In the genomic region with DNA sequence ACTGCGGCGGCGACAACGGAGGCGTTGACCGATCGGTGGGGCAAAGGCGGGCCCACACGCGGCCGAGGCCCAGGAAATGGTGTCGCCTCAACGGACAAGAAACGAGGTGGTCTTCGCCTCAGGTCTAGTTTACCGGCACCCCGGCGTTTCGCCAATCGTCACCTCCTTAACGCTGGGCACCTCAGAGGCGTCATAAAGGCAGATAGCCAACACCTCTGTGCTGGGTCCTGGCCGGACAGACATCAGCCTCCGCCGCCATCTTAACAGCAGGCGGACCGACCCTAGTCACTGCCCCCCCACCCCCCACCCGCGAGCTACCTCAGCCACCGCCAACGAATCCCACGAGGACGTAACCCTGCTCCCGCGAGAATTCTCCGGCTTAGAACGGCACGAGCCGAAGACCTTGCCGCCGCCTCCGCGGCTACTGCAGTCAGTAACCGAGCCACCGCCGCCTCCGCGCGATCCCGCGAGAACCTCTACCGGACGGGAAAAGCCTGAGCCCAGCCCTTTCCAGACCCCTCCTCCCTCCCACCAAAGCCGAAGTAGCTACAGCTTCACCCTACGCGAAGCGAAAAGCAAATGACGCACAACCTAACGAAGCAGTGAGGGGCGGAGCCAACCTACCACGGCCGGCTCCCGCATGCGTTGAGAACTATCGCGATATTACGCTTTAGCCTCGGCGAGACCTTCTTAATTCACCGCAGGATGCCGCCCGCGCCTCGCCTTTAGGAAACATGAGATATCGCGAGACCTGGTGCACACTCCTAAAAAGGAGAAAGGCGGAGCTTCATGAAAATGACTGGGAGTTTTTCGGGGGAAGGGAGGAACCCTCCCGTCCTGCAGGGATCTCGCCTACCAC, we compare ENCODE assay signal across 8 cellular contexts. TPM values are rescaled to one million over a fixed set of nuclear protein-coding genes. Genes with fewer than 3 reads are reported as not detected.
DNase-seq lines count a peak whose midpoint lies in the region; ATAC-seq lines count a peak whose summit lies in the region.

No MANE protein-coding gene starts in this region.

- no peaks in the 10 kb centered on the region for H3K9me3 Mint-ChIP-seq in activated CD4-positive, alpha-beta T cell treated with anti-CD3 and anti-CD28 coated beads, Interleukin-2, amount 10 ng/mL, durations not matched to agents 7 days and 5 days

- peak overlapping the region; percentile 70 for H3K4me3 ChIP-seq in BLaER1

- H3K27me3 Mint-ChIP-seq in activated CD4-positive, alpha-beta T cell treated with anti-CD3 and anti-CD28 coated beads, Interleukin-2, amount 10 ng/mL, durations not matched to agents 7 days and 5 days: no peaks in the 10 kb centered on the region

- peak; percentile 96 for DNase-seq in NCI-H526 treated with DMSO at 0.1 percent for 48 hours (lab: John Stamatoyannopoulos, UW)
- peak; percentile 93 for DNase-seq in activated CD4-positive, alpha-beta T cell treated with anti-CD3 and anti-CD28 coated beads, Interleukin-2, amount 10 ng/mL, durations not matched to agents 7 days and 5 days
- DNase-seq in cortex of kidney (lab: John Stamatoyannopoulos, UW): peak; percentile 7
- peak; percentile 92 to 95 for DNase-seq in left colon
- DNase-seq in stimulated activated CD4-positive, alpha-beta T cell treated with anti-CD3 and anti-CD28 coated beads, Interleukin-1b, Interleukin-23, amount 100 ng/mL, for 4 hours (ENCODE audit: low read depth in 2 of 2): peak; percentile 72 to 82

- H3K27me3 ChIP-seq in BLaER1: peaks cover 8% of the 10 kb centered on the region; the same call in 1 of the 2 replicates

- H3K27ac ChIP-seq in BLaER1: peak overlapping the region; percentile 96

- POLR2A ChIA-PET in activated CD4-positive, alpha-beta T cell treated with anti-CD3 and anti-CD28 coated beads, Interleukin-2, amount 10 ng/mL, durations not matched to agents 7 days and 5 days (lab: Charles Lee): interaction anchor here (0.6 to 2.5 kb wide), 6 partner anchors 31 to 296 kb away, joined by 3 to 19 read pairs (median 3); a partner anchor contains a TSS

- H3K9me3 ChIP-seq in BLaER1: peaks cover 14% of the 10 kb centered on the region; the same call in 1 of the 2 replicates

- H3K4me3 Mint-ChIP-seq in activated CD4-positive, alpha-beta T cell treated with anti-CD3 and anti-CD28 coated beads, Interleukin-2, amount 10 ng/mL, durations not matched to agents 7 days and 5 days: peak overlapping the region; percentile 78

- peak overlapping the region; percentile 92 for H3K9ac ChIP-seq in BLaER1

- H4K20me1 ChIP-seq in BLaER1: peaks cover 43% of the 10 kb centered on the region

- CTCF ChIA-PET in activated CD4-positive, alpha-beta T cell treated with anti-CD3 and anti-CD28 coated beads, Interleukin-2, amount 10 ng/mL, durations not matched to agents 7 days and 5 days (lab: Charles Lee): interaction anchor here (0.9 to 1.5 kb wide), 7 partner anchors 9 to 149 kb away, joined by 3 to 8 read pairs (median 3); no protein-coding TSS in a partner anchor

- intact Hi-C loops in left colon (cut with DNase I, micrococcal nuclease): no loop called here

- H3K27ac Mint-ChIP-seq in activated CD4-positive, alpha-beta T cell treated with anti-CD3 and anti-CD28 coated beads, Interleukin-2, amount 10 ng/mL, durations not matched to agents 7 days and 5 days: peak overlapping the region; percentile 97

- H3K4me1 ChIP-seq in BLaER1: peaks cover 13% of the 10 kb centered on the region; the same call in 1 of the 2 replicates

- peaks cover 32% of the 10 kb centered on the region for H3K36me3 Mint-ChIP-seq in activated CD4-positive, alpha-beta T cell treated with anti-CD3 and anti-CD28 coated beads, Interleukin-2, amount 10 ng/mL, durations not matched to agents 7 days and 5 days (ENCODE audit: low read depth)

- H3K4me2 ChIP-seq in BLaER1: no peak overlapping the region

- peaks cover 20% of the 10 kb centered on the region; the same call in 1 of the 2 replicates for H3K36me3 ChIP-seq in BLaER1

- peaks cover 29% of the 10 kb centered on the region for H3K4me1 Mint-ChIP-seq in activated CD4-positive, alpha-beta T cell treated with anti-CD3 and anti-CD28 coated beads, Interleukin-2, amount 10 ng/mL, durations not matched to agents 7 days and 5 days

- peak; percentile 63 for ATAC-seq in GM19351 (IDR thresholded peaks at IDR 0.05; ENCODE audit: unreplicated experiment)
- ATAC-seq in HG03520 (IDR thresholded peaks at IDR 0.05; ENCODE audit: unreplicated experiment): peak; percentile 62
- ATAC-seq in left colon: peak; percentile 81

RNA-seq across cellular contexts. Expression of a gene that starts 2.7 kb away (rescaled TPM):
- 100 to 1,000 TPM; 235 to 251 TPM for total RNA-seq in activated CD4-positive, alpha-beta T cell treated with anti-CD3 and anti-CD28 coated beads, Interleukin-2, amount 10 ng/mL, durations not matched to agents 7 days and 5 days
- 100 to 1,000 TPM; 114 to 141 TPM for total RNA-seq in left colon

Comparison
In these comparisons a context has a peak if more than half of its experiments do, and no peak if none do; other contexts are left out.
1. Peak in every context shown above with its lines: DNase-seq, ATAC-seq, H3K4me3 ChIP-seq and H3K27ac ChIP-seq.
2. DNase-seq: peak in every context shown above with its lines; median percentile 96 in NCI-H526 treated with DMSO at 0.1 percent for 48 hours; 94 in left colon; 93 in activated CD4-positive, alpha-beta T cell treated with anti-CD3 and anti-CD28 coated beads, Interleukin-2, amount 10 ng/mL, durations not matched to agents 7 days and 5 days; 77 in stimulated activated CD4-positive, alpha-beta T cell treated with anti-CD3 and anti-CD28 coated beads, Interleukin-1b, Interleukin-23, amount 100 ng/mL, for 4 hours; 7 in cortex of kidney.